In the genomic region with DNA sequence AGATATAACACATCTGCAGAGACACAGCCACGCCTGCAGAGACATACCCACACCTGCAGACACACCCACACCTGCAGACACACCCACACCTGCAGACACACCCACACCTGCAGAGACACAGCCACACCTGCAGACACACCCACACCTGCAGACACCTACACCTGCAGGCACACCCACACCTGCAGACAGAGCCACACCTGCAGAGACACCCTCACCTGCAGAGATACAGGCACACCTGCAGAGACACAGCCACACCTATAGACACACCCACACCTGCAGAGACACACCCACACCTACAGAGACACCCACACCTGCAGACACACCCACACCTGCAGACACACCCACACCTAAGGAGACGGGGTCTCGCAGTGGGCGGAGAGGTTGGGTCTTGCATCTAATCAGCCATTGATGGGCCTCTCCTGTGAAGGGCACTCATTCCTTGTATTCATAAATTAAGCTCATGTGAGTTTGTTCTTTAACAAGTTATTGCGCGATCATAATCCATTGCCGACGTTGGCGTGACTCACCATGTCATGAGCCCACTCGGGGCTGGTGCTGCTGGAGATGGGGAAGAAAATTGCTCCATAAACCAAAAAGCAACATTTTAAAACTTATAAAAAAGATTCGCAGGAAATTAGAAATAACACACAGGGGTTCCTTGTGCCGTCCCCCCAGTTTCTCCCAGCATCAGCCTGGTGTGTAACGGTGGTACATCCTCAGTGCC, we compare ENCODE assay signal across 30 cellular contexts. TPM values are rescaled to one million over a fixed set of nuclear protein-coding genes. Genes with fewer than 3 reads are reported as not detected.
DNase-seq lines count a peak whose midpoint lies in the region; ATAC-seq, FAIRE-seq and TF ChIP-seq lines count a peak whose summit lies in the region.
"Had no signal": no experiment of that assay in that cellular context is flagged by ENCODE, and none has a peak within 500 bp of the region (broad histone marks: within the 10 kb centered on the region; RNA-seq: fewer than 3 reads in every experiment).

No MANE protein-coding gene starts in this region.

- TF ChIP-seq RAD21 in GM12878 (IDR thresholded peaks at IDR 0.05; ENCODE audit: insufficient read depth, low read depth, low read length), result no peak
- no peak for TF ChIP-seq RAD21 in HepG2 (CRISPR knock-in tag; IDR thresholded peaks at IDR 0.05)

- peak; percentile 72 for DNase-seq in NCI-H748 (lab: John Stamatoyannopoulos, UW; ENCODE audit: unreplicated experiment)
- no peak for DNase-seq in NCI-H748 treated with DMSO at 0.1 percent for 48 hours (lab: John Stamatoyannopoulos, UW)
- DNase-seq in GM12878 (ENCODE audit: low read depth, low spot score), result no peak
- no peak for DNase-seq in HepG2 (ENCODE audit: low spot score)
- no peak for DNase-seq in GM12891 (ENCODE audit: insufficient read length, low spot score)
- no peak for DNase-seq in T-helper 2 cell
- DNase-seq: 8988T; activated CD4-positive, alpha-beta T cell treated with anti-CD3 and anti-CD28 coated beads, Interleukin-2, amount 50 U/mL, for 1 hour; activated CD8-positive, alpha-beta memory T cell treated with anti-CD3 and anti-CD28 coated beads, Interleukin-2, amount 10 ng/mL, durations not matched to agents 7 days and 5 days; activated naive CD4-positive, alpha-beta T cell; activated T-cell treated with anti-CD3 and anti-CD28 coated beads, Interleukin-2, amount 50 U/mL, for 48 hours; amniotic stem cell; CD4-positive, CD25-positive, alpha-beta regulatory T cell; effector CD8-positive, alpha-beta T cell; mammary epithelial cell; PC-3; stimulated activated CD4-positive, alpha-beta T cell treated with anti-CD3 and anti-CD28 coated beads, Interleukin-15, amount 100 ng/mL, for 24 hours; stimulated activated naive B cell treated with anti-CD40 and anti-IgM and Interleukin-4, amounts not matched to agents 10 μg/mL and 1 μg/mL and 100 μg/mL, for 72 hours; SW 1271; T1000 had no signal

- H3K27me3 ChIP-seq in GM12878 (replicated peaks in 1 of 2; ENCODE audit: control insufficient read depth in 2 of 2, insufficient read depth in 2 of 2, low read length in 1 of 2) (no peaks in the 10 kb centered on the region), HepG2 (ENCODE audit: control insufficient read depth in 1 of 2, insufficient read depth in 2 of 2, low read length in 2 of 2) (no peaks in the 10 kb centered on the region)
- H3K27me3 ChIP-seq: hepatocyte had no signal

- H2AFZ ChIP-seq in GM12878 (ENCODE audit: control insufficient read depth, low read depth, low read length), result no peak overlapping the region
- H2AFZ ChIP-seq in HepG2 (ENCODE audit: low read length), result no peak overlapping the region
- H2AFZ ChIP-seq: hepatocyte had no signal

- H3K79me2 ChIP-seq in GM12878 (ENCODE audit: control insufficient read depth, insufficient read depth, low read length) (no peaks in the 10 kb centered on the region), HepG2 (ENCODE audit: insufficient read depth, low read length) (no peaks in the 10 kb centered on the region)
- H3K79me2 ChIP-seq: hepatocyte had no signal

- no peaks in the 10 kb centered on the region; the same call in 2 of the 3 replicates for H3K9me3 ChIP-seq in GM12878 (replicated peaks; ENCODE audit: control insufficient read depth, insufficient read depth, low read length)
- H3K9me3 ChIP-seq in HepG2 (ENCODE audit: low read length), result no peaks in the 10 kb centered on the region

- SMC1A ChIA-PET in GM12878 (lab: Charles Lee; ENCODE audit: uncharacterized antibody, unreplicated experiment), result no interaction called here

- POLR2A ChIA-PET in GM12878 (lab: Charles Lee), result no interaction called here
- POLR2A ChIA-PET in HepG2 (lab: Yijun Ruan, JAX), result no interaction called here

- peaks cover 8 to 14% of the 10 kb centered on the region in 2 experiments for H3K36me3 ChIP-seq in GM12878 (ENCODE audit: control insufficient read depth in 2 of 2, insufficient read depth in 2 of 2, low read length in 1 of 2)
- peaks cover 20 to 35% of the 10 kb centered on the region in 2 experiments; a peak in 3 of 5 replicates for H3K36me3 ChIP-seq in HepG2 (replicated peaks in 1 of 2; ENCODE audit: control insufficient read depth in 1 of 2, insufficient read depth in 2 of 2, low read length in 2 of 2)

- no peak for ATAC-seq in GM12878
- ATAC-seq in HepG2, result no peak
- no peak for ATAC-seq in GM21381 (IDR thresholded peaks at IDR 0.05; ENCODE audit: unreplicated experiment)
- no peak for ATAC-seq in GM19023 (IDR thresholded peaks at IDR 0.05; ENCODE audit: unreplicated experiment)
- ATAC-seq: activated CD8-positive, alpha-beta memory T cell treated with anti-CD3 and anti-CD28 coated beads, Interleukin-2, amount 10 ng/mL, durations not matched to agents 7 days and 5 days; PC-3; sciatic nerve; stimulated activated naive B cell treated with anti-CD40 and anti-IgM and Interleukin-4, amounts not matched to agents 10 μg/mL and 1 μg/mL and 100 μg/mL, for 72 hours; WTC11 had no signal

- H3K27ac ChIP-seq in GM12878 (ENCODE audit: control insufficient read depth, insufficient read depth) (no peak overlapping the region), HepG2 (ENCODE audit: extremely low read length, insufficient read depth, low read length) (no peak overlapping the region)
- H3K27ac ChIP-seq: hepatocyte had no signal

- H3K4me3 ChIP-seq in GM12878, result no peak overlapping the region
- no peak overlapping the region for H3K4me3 ChIP-seq in HepG2 (replicated peaks in 1 of 3; ENCODE audit: insufficient read depth in 1 of 3, low read depth in 2 of 3, low read length in 3 of 3)
- H3K4me3 ChIP-seq: hepatocyte had no signal

- no peak for FAIRE-seq in GM12878 (lab: Jason Lieb, UNC)
- no peak for FAIRE-seq in HepG2 (lab: Jason Lieb, UNC)
- no peak for FAIRE-seq in GM12891 (lab: Jason Lieb, UNC)
- FAIRE-seq: frontal cortex had no signal

- TF ChIP-seq CTCF in GM12878 (IDR thresholded peaks at IDR 0.05 in 2 of 3, conservative IDR thresholded peaks at IDR 0.05 in 1 of 3; ENCODE audit: control insufficient read depth in 2 of 3, extremely low read depth in 1 of 3, insufficient read depth in 1 of 3, low read depth in 3 of 3, low read length in 3 of 3) (no peak), HepG2 (CRISPR knock-in tag; IDR thresholded peaks at IDR 0.05) (no peak)

- in situ Hi-C loops in GM12878 (cut with MboI) (no loop called here), HepG2 (cut with HindIII; ENCODE audit: extremely low pct_ligation_motif_present, low pct_unique_long_range_greater_than_20kb) (no loop called here)

- 95% methylated on average over 13 of the region's 13 CpGs for WGBS in GM12878 (ENCODE audit: insufficient coverage, insufficient replicate concordance, low lambda C conversion rate, missing lambda C conversion rate)
- WGBS in HepG2 (ENCODE audit: low lambda C conversion rate), result 97% methylated on average over 13 of the region's 13 CpGs

- BruUV-seq in GM12878 (replicated peaks; lab: Mats Ljungman, UMichigan) (no TSS peak), HepG2 (replicated peaks; lab: Mats Ljungman, UMichigan) (no TSS peak)

- H3K4me1 ChIP-seq in GM12878 (ENCODE audit: control insufficient read depth, insufficient read depth, low read length) (no peaks in the 10 kb centered on the region), HepG2 (ENCODE audit: insufficient read depth, low read length) (no peaks in the 10 kb centered on the region)

- H4K20me1 ChIP-seq in GM12878 (ENCODE audit: control insufficient read depth, insufficient read depth) (no peaks in the 10 kb centered on the region), HepG2 (ENCODE audit: insufficient read depth, low read length) (no peaks in the 10 kb centered on the region)

- H3K4me2 ChIP-seq in GM12878 (ENCODE audit: control insufficient read depth, insufficient read depth) (no peak overlapping the region), HepG2 (ENCODE audit: low read depth, low read length) (no peak overlapping the region)
- H3K4me2 ChIP-seq: hepatocyte had no signal

- CTCF ChIA-PET in GM12878 (lab: Yijun Ruan, JAX) (no interaction called here), HepG2 (lab: Yijun Ruan, JAX; ENCODE audit: low intra/inter-chr PET ratio, low total read pairs) (no interaction called here)

- TF ChIP-seq POLR2A in GM12878 (IDR thresholded peaks at IDR 0.05; ENCODE audit: low read depth, low read length), result peak; percentile 18
- TF ChIP-seq POLR2A in HepG2 (IDR thresholded peaks at IDR 0.05; ENCODE audit: insufficient read depth in 1 of 2, low read depth in 2 of 2, low read length in 2 of 2), result 0 out of 4 replicates have a peak, but pooled peaks of 1 of the 2 experiments have one; percentile 30
- TF ChIP-seq POLR2A in GM12891 (IDR thresholded peaks at IDR 0.05; ENCODE audit: low read depth, low read length), result no peak

- intact Hi-C loops in GM12878 (cut with micrococcal nuclease; ENCODE audit: unreplicated experiment) (no loop called here), HepG2 (cut with micrococcal nuclease; ENCODE audit: unreplicated experiment) (no loop called here)

- RAD21 ChIA-PET in GM12878 (lab: Charles Lee; ENCODE audit: unreplicated experiment), result no interaction called here

- TF ChIP-seq EP300 in GM12878 (IDR thresholded peaks at IDR 0.05; ENCODE audit: borderline replicate concordance in 1 of 2, control insufficient read depth in 1 of 2, low read depth in 2 of 2, low read length in 2 of 2), result no peak
- no peak for TF ChIP-seq EP300 in HepG2 (IDR thresholded peaks at IDR 0.05; ENCODE audit: low read depth in 2 of 2, low read length in 2 of 2)
- no peak for TF ChIP-seq EP300 in HepG2 (CRISPR knock-in tag; IDR thresholded peaks at IDR 0.05; ENCODE audit: borderline replicate concordance)

- H3K9ac ChIP-seq in GM12878 (ENCODE audit: control insufficient read depth, insufficient read depth, low read length) (no peak overlapping the region), HepG2 (ENCODE audit: insufficient read depth, low read depth, low read length) (no peak overlapping the region)

RNA-seq across cellular contexts. Expression of a gene that starts 28.9 kb away (rescaled TPM):
- total RNA-seq in GM12878 (2013; cell fraction: nucleolus; rRNA removed), result not detected in 2 replicates
- total RNA-seq in GM12878 (2014; rRNA removed) (0.06 TPM in 1 of 2 replicates, not detected in the other), GM12878 (2014; rRNA removed; fragmentation: Illumina TruSeq; extraction: Trizol) (not detected in 2 replicates), GM12878 (2021) (not detected in 2 replicates), HepG2 (2016; rRNA removed; fragmentation: Illumina TruSeq; extraction: Trizol) (1.4 and 2.2 TPM in 2 replicates)
- not detected for polyA plus RNA-seq in GM12878 (2011; ENCODE audit: low read depth)
- polyA plus RNA-seq in GM12878 (2011; rRNA removed) (not detected in 2 replicates), GM12878 (2014; fragmentation: Illumina TruSeq; extraction: Trizol) (not detected in 2 replicates), GM12878 (2014; fragmentation: Nextera tagmentation; extraction: Ambion mirVana) (under 1 TPM in 1 of 2 experiments, not detected in 1; 0.02 TPM), GM12878 (2014; rRNA removed) (0.05 TPM in 1 of 2 replicates, not detected in the other), GM12878 (2016; fragmentation: Nextera tagmentation; extraction: Ambion mirVana) (not detected), HepG2 (2011; rRNA removed) (0.69 and 0.74 TPM in 2 replicates)
- polyA plus RNA-seq in GM12878 (2011; cell fraction: cytosol; rRNA removed), result not detected in 2 replicates
- polyA plus RNA-seq in GM12878 (2011; cell fraction: nucleus; rRNA removed), result not detected in 2 replicates
- polyA plus RNA-seq in GM12878 (2012), result 0.20 TPM in 1 of 2 replicates, not detected in the other
- polyA minus RNA-seq in GM12878 (2011; rRNA and poly(A)+ RNA removed), result not detected in 2 replicates
- polyA minus RNA-seq in GM12878 (2011; cell fraction: cytosol; rRNA and poly(A)+ RNA removed), result not detected in 2 replicates
- not detected in 2 replicates for polyA minus RNA-seq in GM12878 (2011; cell fraction: nucleus; rRNA and poly(A)+ RNA removed)
- total RNA-seq in HepG2 (2016; cell fraction: cytosol; rRNA removed; fragmentation: Illumina TruSeq; extraction: Trizol; ENCODE audit: low read depth), result 2.8 and 2.9 TPM in 2 replicates
- 1.4 and 2.2 TPM in 2 replicates for total RNA-seq in HepG2 (2016; cell fraction: insoluble cytoplasmic fraction; rRNA removed; fragmentation: Illumina TruSeq; extraction: Trizol)
- total RNA-seq in HepG2 (2016; cell fraction: membrane; rRNA removed; fragmentation: Illumina TruSeq; extraction: Trizol), result 3.6 and 3.7 TPM in 2 replicates
- total RNA-seq in HepG2 (2016; cell fraction: nucleus; rRNA removed; fragmentation: Illumina TruSeq; extraction: Trizol), result 1.6 and 1.8 TPM in 2 replicates
- polyA plus RNA-seq in HepG2 (2011; cell fraction: cytosol; rRNA removed), result 0.37 and 1.2 TPM in 2 replicates
- polyA plus RNA-seq in HepG2 (2011; cell fraction: nucleus; rRNA removed), result 1.6 and 2.1 TPM in 2 replicates
- polyA plus RNA-seq in HepG2 (2012), result 0.61 and 0.90 TPM in 2 replicates
- polyA plus RNA-seq in HepG2 (2016; cell fraction: cytosol; fragmentation: Illumina TruSeq; extraction: Trizol; ENCODE audit: low read depth), result 3.5 and 3.8 TPM in 2 replicates
- polyA plus RNA-seq in HepG2 (2016; cell fraction: insoluble cytoplasmic fraction; fragmentation: Illumina TruSeq; extraction: Trizol; ENCODE audit: low read depth), result 1.7 and 2.3 TPM in 2 replicates
- polyA plus RNA-seq in HepG2 (2016; cell fraction: membrane; fragmentation: Illumina TruSeq; extraction: Trizol; ENCODE audit: low read depth), result 3.3 and 4.1 TPM in 2 replicates
- 3.3 and 3.4 TPM in 2 replicates for polyA plus RNA-seq in HepG2 (2016; cell fraction: nucleus; fragmentation: Illumina TruSeq; extraction: Trizol; ENCODE audit: insufficient read depth, low read depth)
- polyA minus RNA-seq in HepG2 (2011; rRNA and poly(A)+ RNA removed; ENCODE audit: low replicate concordance), result 0.62 TPM in 1 of 2 replicates, not detected in the other
- 0.40 and 0.62 TPM in 2 replicates for polyA minus RNA-seq in HepG2 (2011; cell fraction: cytosol; rRNA and poly(A)+ RNA removed)
- polyA minus RNA-seq in HepG2 (2011; cell fraction: nucleus; rRNA and poly(A)+ RNA removed), result 0.39 TPM in 1 of 2 replicates, not detected in the other
- 0.22 TPM for polyA plus RNA-seq in GM12891 (2012; ENCODE audit: low read depth, missing spikeins)
- total RNA-seq: activated CD8-positive, alpha-beta memory T cell treated with anti-CD3 and anti-CD28 coated beads, Interleukin-2, amount 10 ng/mL, durations not matched to agents 7 days and 5 days; epithelial cell of proximal tubule; neural crest cell; ureter had no signal
- polyA plus RNA-seq: CD4-positive, CD25-positive, alpha-beta regulatory T cell; mammary epithelial cell had no signal

RNA-seq across cellular contexts. Expression of a gene that starts 49.0 kb away (rescaled TPM):
- 60.4 and 72.7 TPM in 2 replicates for total RNA-seq in GM12878 (2013; cell fraction: nucleolus; rRNA removed)
- total RNA-seq in GM12878 (2014; rRNA removed) (30.9 and 32.8 TPM in 2 replicates), GM12878 (2014; rRNA removed; fragmentation: Illumina TruSeq; extraction: Trizol) (18.5 and 20.7 TPM in 2 replicates), GM12878 (2021) (36.1 and 43.8 TPM in 2 replicates), HepG2 (2016; rRNA removed; fragmentation: Illumina TruSeq; extraction: Trizol) (23.5 and 30.6 TPM in 2 replicates)
- 7.5 TPM for polyA plus RNA-seq in GM12878 (2011; ENCODE audit: low read depth)
- polyA plus RNA-seq in GM12878 (2011; rRNA removed) (15.1 and 17.8 TPM in 2 replicates), GM12878 (2014; fragmentation: Illumina TruSeq; extraction: Trizol) (15.6 and 16.9 TPM in 2 replicates), GM12878 (2014; fragmentation: Nextera tagmentation; extraction: Ambion mirVana) (1 to 10 TPM; 1.0 to 3.5 TPM), GM12878 (2014; rRNA removed) (36.8 and 39.3 TPM in 2 replicates), GM12878 (2016; fragmentation: Nextera tagmentation; extraction: Ambion mirVana) (10 to 100 TPM; 35.0 to 44.4 TPM), HepG2 (2011; rRNA removed) (14.9 and 16.5 TPM in 2 replicates)
- polyA plus RNA-seq in GM12878 (2011; cell fraction: cytosol; rRNA removed), result 18.1 and 23.3 TPM in 2 replicates
- 28.8 and 39.9 TPM in 2 replicates for polyA plus RNA-seq in GM12878 (2011; cell fraction: nucleus; rRNA removed)
- polyA plus RNA-seq in GM12878 (2012), result 23.9 and 24.2 TPM in 2 replicates
- polyA minus RNA-seq in GM12878 (2011; rRNA and poly(A)+ RNA removed), result 16.5 and 25.4 TPM in 2 replicates
- 18.8 and 21.5 TPM in 2 replicates for polyA minus RNA-seq in GM12878 (2011; cell fraction: cytosol; rRNA and poly(A)+ RNA removed)
- 13.2 and 18.4 TPM in 2 replicates for polyA minus RNA-seq in GM12878 (2011; cell fraction: nucleus; rRNA and poly(A)+ RNA removed)
- total RNA-seq in HepG2 (2016; cell fraction: cytosol; rRNA removed; fragmentation: Illumina TruSeq; extraction: Trizol; ENCODE audit: low read depth), result 13.8 and 14.5 TPM in 2 replicates
- 22.1 and 29.1 TPM in 2 replicates for total RNA-seq in HepG2 (2016; cell fraction: insoluble cytoplasmic fraction; rRNA removed; fragmentation: Illumina TruSeq; extraction: Trizol)
- total RNA-seq in HepG2 (2016; cell fraction: membrane; rRNA removed; fragmentation: Illumina TruSeq; extraction: Trizol), result 23.0 and 24.3 TPM in 2 replicates
- total RNA-seq in HepG2 (2016; cell fraction: nucleus; rRNA removed; fragmentation: Illumina TruSeq; extraction: Trizol), result 19.3 and 21.6 TPM in 2 replicates
- 11.3 and 15.5 TPM in 2 replicates for polyA plus RNA-seq in HepG2 (2011; cell fraction: cytosol; rRNA removed)
- polyA plus RNA-seq in HepG2 (2011; cell fraction: nucleus; rRNA removed), result 31.3 and 34.0 TPM in 2 replicates
- polyA plus RNA-seq in HepG2 (2012), result 16.6 and 17.2 TPM in 2 replicates
- 6.9 and 9.7 TPM in 2 replicates for polyA plus RNA-seq in HepG2 (2016; cell fraction: cytosol; fragmentation: Illumina TruSeq; extraction: Trizol; ENCODE audit: low read depth)
- 21.8 and 22.0 TPM in 2 replicates for polyA plus RNA-seq in HepG2 (2016; cell fraction: insoluble cytoplasmic fraction; fragmentation: Illumina TruSeq; extraction: Trizol; ENCODE audit: low read depth)
- polyA plus RNA-seq in HepG2 (2016; cell fraction: membrane; fragmentation: Illumina TruSeq; extraction: Trizol; ENCODE audit: low read depth), result 11.2 and 13.0 TPM in 2 replicates
- polyA plus RNA-seq in HepG2 (2016; cell fraction: nucleus; fragmentation: Illumina TruSeq; extraction: Trizol; ENCODE audit: insufficient read depth, low read depth), result 37.2 and 38.9 TPM in 2 replicates
- 46.7 and 47.0 TPM in 2 replicates for polyA minus RNA-seq in HepG2 (2011; rRNA and poly(A)+ RNA removed; ENCODE audit: low replicate concordance)
- 22.4 and 32.0 TPM in 2 replicates for polyA minus RNA-seq in HepG2 (2011; cell fraction: cytosol; rRNA and poly(A)+ RNA removed)
- polyA minus RNA-seq in HepG2 (2011; cell fraction: nucleus; rRNA and poly(A)+ RNA removed), result 35.9 and 36.8 TPM in 2 replicates
- 24.9 TPM for polyA plus RNA-seq in GM12891 (2012; ENCODE audit: low read depth, missing spikeins)

RNA-seq across cellular contexts. Expression of a gene that starts 57.7 kb away (rescaled TPM):
- not detected in 2 replicates for total RNA-seq in GM12878 (2013; cell fraction: nucleolus; rRNA removed)
- total RNA-seq in GM12878 (2014; rRNA removed), result not detected in 2 replicates
- not detected in 2 replicates for total RNA-seq in GM12878 (2014; rRNA removed; fragmentation: Illumina TruSeq; extraction: Trizol)
- 0.19 TPM in 1 of 2 replicates, not detected in the other for total RNA-seq in GM12878 (2021)
- polyA plus RNA-seq in GM12878 (2011; ENCODE audit: low read depth), result not detected
- polyA plus RNA-seq in GM12878 (2011; rRNA removed), result 0.20 and 0.23 TPM in 2 replicates
- polyA plus RNA-seq in GM12878 (2011; cell fraction: cytosol; rRNA removed), result 0.75 and 0.94 TPM in 2 replicates
- 12.2 and 13.6 TPM in 2 replicates for polyA plus RNA-seq in GM12878 (2011; cell fraction: nucleus; rRNA removed)
- not detected in 2 replicates for polyA plus RNA-seq in GM12878 (2012)
- polyA plus RNA-seq in GM12878 (2014; fragmentation: Illumina TruSeq; extraction: Trizol), result not detected in 2 replicates
- polyA plus RNA-seq in GM12878 (2014; fragmentation: Nextera tagmentation; extraction: Ambion mirVana), result not detected
- polyA plus RNA-seq in GM12878 (2014; rRNA removed), result 0.24 and 0.27 TPM in 2 replicates
- under 1 TPM in 1 of 2 experiments, not detected in 1; 0.13 TPM for polyA plus RNA-seq in GM12878 (2016; fragmentation: Nextera tagmentation; extraction: Ambion mirVana)
- polyA minus RNA-seq in GM12878 (2011; rRNA and poly(A)+ RNA removed), result 0.52 TPM in 1 of 2 replicates, not detected in the other
- not detected in 2 replicates for polyA minus RNA-seq in GM12878 (2011; cell fraction: cytosol; rRNA and poly(A)+ RNA removed)
- 0.96 TPM in 1 of 2 replicates, not detected in the other for polyA minus RNA-seq in GM12878 (2011; cell fraction: nucleus; rRNA and poly(A)+ RNA removed)
- total RNA-seq in HepG2 (2016; rRNA removed; fragmentation: Illumina TruSeq; extraction: Trizol), result 20.6 and 83.3 TPM in 2 replicates
- total RNA-seq in HepG2 (2016; cell fraction: cytosol; rRNA removed; fragmentation: Illumina TruSeq; extraction: Trizol; ENCODE audit: low read depth), result 22.4 and 22.9 TPM in 2 replicates
- 17.9 and 83.9 TPM in 2 replicates for total RNA-seq in HepG2 (2016; cell fraction: insoluble cytoplasmic fraction; rRNA removed; fragmentation: Illumina TruSeq; extraction: Trizol)
- 38.1 and 39.2 TPM in 2 replicates for total RNA-seq in HepG2 (2016; cell fraction: membrane; rRNA removed; fragmentation: Illumina TruSeq; extraction: Trizol)
- 88.9 and 114 TPM in 2 replicates for total RNA-seq in HepG2 (2016; cell fraction: nucleus; rRNA removed; fragmentation: Illumina TruSeq; extraction: Trizol)
- polyA plus RNA-seq in HepG2 (2011; rRNA removed), result 67.3 and 98.2 TPM in 2 replicates
- 27.2 and 52.1 TPM in 2 replicates for polyA plus RNA-seq in HepG2 (2011; cell fraction: cytosol; rRNA removed)
- 1,312 and 1,533 TPM in 2 replicates for polyA plus RNA-seq in HepG2 (2011; cell fraction: nucleus; rRNA removed)
- 45.8 and 48.2 TPM in 2 replicates for polyA plus RNA-seq in HepG2 (2012)
- 27.4 and 28.3 TPM in 2 replicates for polyA plus RNA-seq in HepG2 (2016; cell fraction: cytosol; fragmentation: Illumina TruSeq; extraction: Trizol; ENCODE audit: low read depth)
- polyA plus RNA-seq in HepG2 (2016; cell fraction: insoluble cytoplasmic fraction; fragmentation: Illumina TruSeq; extraction: Trizol; ENCODE audit: low read depth), result 23.8 and 26.1 TPM in 2 replicates
- polyA plus RNA-seq in HepG2 (2016; cell fraction: membrane; fragmentation: Illumina TruSeq; extraction: Trizol; ENCODE audit: low read depth), result 29.3 and 31.7 TPM in 2 replicates
- 322 and 325 TPM in 2 replicates for polyA plus RNA-seq in HepG2 (2016; cell fraction: nucleus; fragmentation: Illumina TruSeq; extraction: Trizol; ENCODE audit: insufficient read depth, low read depth)
- 51.6 TPM in 1 of 2 replicates, not detected in the other for polyA minus RNA-seq in HepG2 (2011; rRNA and poly(A)+ RNA removed; ENCODE audit: low replicate concordance)
- 17.1 and 21.0 TPM in 2 replicates for polyA minus RNA-seq in HepG2 (2011; cell fraction: cytosol; rRNA and poly(A)+ RNA removed)
- polyA minus RNA-seq in HepG2 (2011; cell fraction: nucleus; rRNA and poly(A)+ RNA removed), result 89.4 and 90.8 TPM in 2 replicates
- 0.06 TPM for polyA plus RNA-seq in GM12891 (2012; ENCODE audit: low read depth, missing spikeins)
- total RNA-seq: activated CD8-positive, alpha-beta memory T cell treated with anti-CD3 and anti-CD28 coated beads, Interleukin-2, amount 10 ng/mL, durations not matched to agents 7 days and 5 days; CD4-positive, CD25-positive, alpha-beta regulatory T cell; epithelial cell of proximal tubule; frontal cortex; NCI-H460 had no signal
- polyA plus RNA-seq: mammary epithelial cell had no signal

Comparison
In these comparisons a context has a peak if more than half of its experiments do, and no peak if none do; other contexts are left out.
1. RNA of a gene that starts 57.7 kb away (total RNA-seq): 17.9 to 114 TPM in HepG2; 0.19 TPM in GM12878; every median in the first group is over 10 times any median in the second.